ENCODE assay signal across 26 cellular contexts in genomic region chr11:7384691-7385090, GRCh38.
"Had no signal": no experiment of that assay in that cellular context is flagged by ENCODE, and none has a peak within 500 bp of the region (broad histone marks: within the 10 kb centered on the region; RNA-seq: fewer than 3 reads in every experiment).

No MANE protein-coding gene starts in this region.

- H3K9me3 ChIP-seq: left lung, lower lobe of right lung, neutrophil, ovary, right atrium auricular region, right lobe of liver, suprapubic skin, thoracic aorta, tibial artery, uterus had no signal

- H3K9ac ChIP-seq: neural progenitor cell had no signal

- H3K27ac ChIP-seq: left lung, lower lobe of right lung, neural progenitor cell, neutrophil, ovary, right atrium auricular region, right lobe of liver, suprapubic skin, thoracic aorta, tibial artery, uterus had no signal

- H3K4me3 Mint-ChIP-seq: naive thymus-derived CD8-positive, alpha-beta T cell; nephron progenitor cell; neural progenitor cell; stimulated activated naive B cell treated with anti-CD40 and anti-IgM and Interleukin-4, amounts not matched to agents 10 μg/mL and 1 μg/mL and 100 μg/mL, for 72 hours; type B pancreatic cell had no signal

- H3K4me2 ChIP-seq: neural progenitor cell, smooth muscle cell had no signal

- H3K4me1 Mint-ChIP-seq: naive thymus-derived CD8-positive, alpha-beta T cell; nephron progenitor cell; neural progenitor cell; stimulated activated naive B cell treated with anti-CD40 and anti-IgM and Interleukin-4, amounts not matched to agents 10 μg/mL and 1 μg/mL and 100 μg/mL, for 72 hours had no signal

- H2AFZ ChIP-seq: neural progenitor cell had no signal

- H3K27me3 Mint-ChIP-seq: progenitor cell of endocrine pancreas, type B pancreatic cell had no signal

- H3K4me1 ChIP-seq: left lung, lower lobe of right lung, neural progenitor cell, right atrium auricular region, right lobe of liver, suprapubic skin, tibial artery, uterus had no signal

- DNase-seq: hippocampal formation; kidney glomerular epithelial cell; left cardiac atrium; left lung; lower lobe of right lung; mammary epithelial cell; mesenchymal stem cell; naive thymus-derived CD8-positive, alpha-beta T cell; nephron progenitor cell; occipital lobe; ovary; right lobe of liver; stimulated activated CD4-positive, alpha-beta T cell treated with anti-CD3 and anti-CD28 coated beads, Interleukin-1b, Interleukin-23, amount 100 ng/mL, for 48 hours; stimulated activated CD4-positive, alpha-beta T cell treated with anti-CD3 and anti-CD28 coated beads, Interleukin-4, amount 100 ng/mL, for 1 hour; stimulated activated naive B cell treated with anti-CD40 and anti-IgM and Interleukin-4, amounts not matched to agents 10 μg/mL and 1 μg/mL and 100 μg/mL, for 72 hours; stimulated activated naive CD8-positive, alpha-beta T cell treated with anti-CD3 and anti-CD28 coated beads, Interleukin-15, Interleukin-2, amounts not matched to agents 100 U/mL and 50 U/mL, for 24 hours; tibial artery; uterus had no signal

- H3K36me3 Mint-ChIP-seq: naive thymus-derived CD8-positive, alpha-beta T cell; neural progenitor cell; stimulated activated naive B cell treated with anti-CD40 and anti-IgM and Interleukin-4, amounts not matched to agents 10 μg/mL and 1 μg/mL and 100 μg/mL, for 72 hours; type B pancreatic cell had no signal

- ATAC-seq: left cardiac atrium; left lung; lower lobe of right lung; naive thymus-derived CD8-positive, alpha-beta T cell; stimulated activated naive B cell treated with anti-CD40 and anti-IgM and Interleukin-4, amounts not matched to agents 10 μg/mL and 1 μg/mL and 100 μg/mL, for 72 hours; stimulated activated naive CD8-positive, alpha-beta T cell treated with anti-CD3 and anti-CD28 coated beads, Interleukin-15, Interleukin-2, amounts not matched to agents 100 U/mL and 50 U/mL, for 24 hours had no signal

- H3K27ac Mint-ChIP-seq: naive thymus-derived CD8-positive, alpha-beta T cell; nephron progenitor cell; neural progenitor cell; progenitor cell of endocrine pancreas; stimulated activated naive B cell treated with anti-CD40 and anti-IgM and Interleukin-4, amounts not matched to agents 10 μg/mL and 1 μg/mL and 100 μg/mL, for 72 hours; type B pancreatic cell had no signal

- H3K36me3 ChIP-seq: left lung, lower lobe of right lung, neural progenitor cell, neutrophil, ovary, right atrium auricular region, right lobe of liver, suprapubic skin, thoracic aorta, tibial artery, uterus had no signal

- H3K4me3 ChIP-seq: left lung, lower lobe of right lung, neural progenitor cell, ovary, right atrium auricular region, right lobe of liver, smooth muscle cell, suprapubic skin, thoracic aorta, tibial artery, uterus had no signal

- H3K27me3 ChIP-seq: left lung, neural progenitor cell, neutrophil, ovary, right atrium auricular region, right lobe of liver, suprapubic skin, tibial artery, uterus had no signal

- H3K9me3 Mint-ChIP-seq: nephron progenitor cell, neural progenitor cell, type B pancreatic cell had no signal
